ENCODE assay signal across 20 cellular contexts in genomic region chr14:105449276-105450122, GRCh38. TPM values are rescaled to one million over a fixed set of nuclear protein-coding genes. Genes with fewer than 3 reads are reported as not detected.
DNase-seq lines count a peak whose midpoint lies in the region; ATAC-seq, FAIRE-seq and TF ChIP-seq lines count a peak whose summit lies in the region.
"Had no signal": no experiment of that assay in that cellular context is flagged by ENCODE, and none has a peak within 500 bp of the region (broad histone marks: within the 10 kb centered on the region; RNA-seq: fewer than 3 reads in every experiment).

No MANE protein-coding gene starts in this region.

- no peaks in the 10 kb centered on the region for H3K27me3 ChIP-seq in BLaER1 treated with 17β-estradiol and CSF1 and Interleukin-3, amounts not matched to agents 10 nM and 100 nM
- no peaks in the 10 kb centered on the region for H3K27me3 ChIP-seq in WERI-Rb-1 (ENCODE audit: insufficient read depth, low read depth, severe bottlenecking)
- no peaks in the 10 kb centered on the region for H3K27me3 ChIP-seq in right atrium auricular region
- no peaks in the 10 kb centered on the region for H3K27me3 ChIP-seq in small intestine (ENCODE audit: control insufficient read depth in 2 of 2, insufficient read depth in 2 of 2, low read length in 2 of 2)

- no peak for DNase-seq in WERI-Rb-1
- no peak for DNase-seq in right atrium auricular region (ENCODE audit: low spot score)
- no peak for DNase-seq in LoVo (ENCODE audit: low spot score)
- no peak for DNase-seq in small intestine
- DNase-seq: DMS 273 treated with DMSO at 0.1 percent for 48 hours, NCI-H1105 treated with DMSO at 0.1 percent for 48 hours, NCI-H2029 treated with DMSO at 0.1 percent for 48 hours, NCI-H524 treated with DMSO at 0.1 percent for 48 hours had no signal

- peaks cover 50 to 82% (median 64%) of the 10 kb centered on the region in 11 experiments for H3K36me3 ChIP-seq in BLaER1 treated with 17β-estradiol and CSF1 and Interleukin-3, amounts not matched to agents 10 nM and 100 nM
- peaks cover 48% of the 10 kb centered on the region for H3K36me3 ChIP-seq in WERI-Rb-1
- peaks cover 19% of the 10 kb centered on the region for H3K36me3 ChIP-seq in right atrium auricular region
- H3K36me3 ChIP-seq in small intestine (ENCODE audit: control insufficient read depth in 2 of 2, insufficient read depth in 2 of 2, low read length in 2 of 2), result peaks cover 0 to 2% of the 10 kb centered on the region in 2 donors

- H3K4me1 ChIP-seq in BLaER1 treated with 17β-estradiol and CSF1 and Interleukin-3, amounts not matched to agents 10 nM and 100 nM, result peaks cover 9 to 65% (median 43%) of the 10 kb centered on the region in 10 experiments; a peak in 19 of 20 replicates
- H3K4me1 ChIP-seq in right atrium auricular region, result peaks cover 0 to 33% of the 10 kb centered on the region in 2 donors
- no peaks in the 10 kb centered on the region for H3K4me1 ChIP-seq in small intestine (ENCODE audit: control insufficient read depth in 2 of 2, insufficient read depth in 1 of 2, low read depth in 1 of 2, low read length in 1 of 2)
- H3K4me1 ChIP-seq: Caco-2 had no signal

- no peak for FAIRE-seq in small intestine (lab: Jason Lieb, UNC)
- FAIRE-seq: A549, GM12878 had no signal

- peaks cover 53 to 100% (median 94%) of the 10 kb centered on the region in 11 experiments; a peak in 21 of 22 replicates for H4K20me1 ChIP-seq in BLaER1 treated with 17β-estradiol and CSF1 and Interleukin-3, amounts not matched to agents 10 nM and 100 nM

- no peaks in the 10 kb centered on the region for H3K27me3 Mint-ChIP-seq in stimulated activated memory B cell treated with anti-CD40 and anti-IgM and Interleukin-4, amounts not matched to agents 10 μg/mL and 1 μg/mL and 100 μg/mL, for 72 hours
- H3K27me3 Mint-ChIP-seq: CD4-positive, alpha-beta memory T cell had no signal

- peaks cover 29% of the 10 kb centered on the region for H3K36me3 Mint-ChIP-seq in stimulated activated memory B cell treated with anti-CD40 and anti-IgM and Interleukin-4, amounts not matched to agents 10 μg/mL and 1 μg/mL and 100 μg/mL, for 72 hours

- TF ChIP-seq CTCF in WERI-Rb-1 (IDR thresholded peaks at IDR 0.05; ENCODE audit: low read depth, low read length) (no peak), right atrium auricular region (IDR thresholded peaks at IDR 0.05) (no peak)

- no peaks in the 10 kb centered on the region for H3K9me3 Mint-ChIP-seq in stimulated activated memory B cell treated with anti-CD40 and anti-IgM and Interleukin-4, amounts not matched to agents 10 μg/mL and 1 μg/mL and 100 μg/mL, for 72 hours
- H3K9me3 Mint-ChIP-seq: GM23338 had no signal

- H3K9ac ChIP-seq in BLaER1 treated with 17β-estradiol and CSF1 and Interleukin-3, amounts not matched to agents 10 nM and 100 nM, result peak overlapping the region in 6 of 11 experiments; percentile 5 to 57 (median 34); a peak in 6 of 22 replicates

- peak overlapping the region in 3 of 11 experiments; percentile 10 to 88 (median 23); a peak in 1 of 22 replicates for H3K4me2 ChIP-seq in BLaER1 treated with 17β-estradiol and CSF1 and Interleukin-3, amounts not matched to agents 10 nM and 100 nM
- H3K4me2 ChIP-seq: A549, GM23338 had no signal

- H3K9me3 ChIP-seq in BLaER1 treated with 17β-estradiol and CSF1 and Interleukin-3, amounts not matched to agents 10 nM and 100 nM (replicated peaks in 1 of 11), result no peaks in the 10 kb centered on the region
- H3K9me3 ChIP-seq in WERI-Rb-1 (ENCODE audit: severe bottlenecking) (no peaks in the 10 kb centered on the region), right atrium auricular region (no peaks in the 10 kb centered on the region), small intestine (ENCODE audit: control insufficient read depth, low read depth) (no peaks in the 10 kb centered on the region)
- H3K9me3 ChIP-seq: A549, Caco-2 had no signal

- WGBS in small intestine, 3 donors, result 92 to 96% (median 92%) methylated on average over 42 to 47 of the region's 47 CpGs

- no peak overlapping the region for H3K4me3 ChIP-seq in BLaER1 treated with 17β-estradiol and CSF1 and Interleukin-3, amounts not matched to agents 10 nM and 100 nM
- H3K4me3 ChIP-seq in WERI-Rb-1 (ENCODE audit: low read depth, low read length), result no peak overlapping the region
- no peak overlapping the region for H3K4me3 ChIP-seq in right atrium auricular region
- H3K4me3 ChIP-seq in small intestine (ENCODE audit: low read depth in 1 of 2, low read length in 2 of 2), result no peak overlapping the region
- H3K4me3 ChIP-seq: A549, GM12878, GM23338 had no signal

- peak; percentile 5 for ATAC-seq in stimulated activated memory B cell treated with anti-CD40 and anti-IgM and Interleukin-4, amounts not matched to agents 10 μg/mL and 1 μg/mL and 100 μg/mL, for 72 hours
- no peak for ATAC-seq in HG03159 (IDR thresholded peaks at IDR 0.05; ENCODE audit: unreplicated experiment)

- peak overlapping the region in 2 of 11 experiments; percentile 8 to 9; a peak in 1 of 22 replicates for H3K27ac ChIP-seq in BLaER1 treated with 17β-estradiol and CSF1 and Interleukin-3, amounts not matched to agents 10 nM and 100 nM
- H3K27ac ChIP-seq in WERI-Rb-1 (0 out of 2 replicates have a peak overlapping the region, but pooled peaks have one; percentile 1), right atrium auricular region (peak overlapping the region; percentile 4 to 64), small intestine (ENCODE audit: low read depth in 1 of 2, low read length in 1 of 2) (no peak overlapping the region)

- H3K27ac Mint-ChIP-seq in stimulated activated memory B cell treated with anti-CD40 and anti-IgM and Interleukin-4, amounts not matched to agents 10 μg/mL and 1 μg/mL and 100 μg/mL, for 72 hours, result no peak overlapping the region
- H3K27ac Mint-ChIP-seq: GM23338 had no signal

- H3K4me1 Mint-ChIP-seq in stimulated activated memory B cell treated with anti-CD40 and anti-IgM and Interleukin-4, amounts not matched to agents 10 μg/mL and 1 μg/mL and 100 μg/mL, for 72 hours, result peaks cover 16% of the 10 kb centered on the region
- H3K4me1 Mint-ChIP-seq: CD4-positive, alpha-beta memory T cell had no signal

- no peak overlapping the region for H3K4me3 Mint-ChIP-seq in stimulated activated memory B cell treated with anti-CD40 and anti-IgM and Interleukin-4, amounts not matched to agents 10 μg/mL and 1 μg/mL and 100 μg/mL, for 72 hours
- H3K4me3 Mint-ChIP-seq: CD4-positive, alpha-beta memory T cell; GM23338 had no signal

RNA-seq across cellular contexts. Expression of gene CRIP2, which starts 25.1 kb away (rescaled TPM):
- total RNA-seq in right atrium auricular region, result 1,000 to 10,000 TPM in 1 of 2 donors, 100 to 1,000 TPM in 1; 831 to 1,272 TPM
- 100 to 1,000 TPM in 1 of 3 donors, 10 to 100 TPM in 1, 1 to 10 TPM in 1; 8.9 to 137 (median 45.1) TPM for polyA plus RNA-seq in small intestine

RNA-seq across cellular contexts. Expression of gene MTA1, which starts 29.9 kb away (rescaled TPM):
- 10 to 100 TPM; 51.9 to 61.7 TPM for total RNA-seq in right atrium auricular region
- polyA plus RNA-seq in small intestine, result 10 to 100 TPM; 28.4 to 54.9 (median 49.0) TPM

RNA-seq across cellular contexts. Expression of gene CRIP1, which starts 37.2 kb away (rescaled TPM):
- total RNA-seq in right atrium auricular region, result 10 to 100 TPM; 42.9 to 79.2 TPM
- 1,000 to 10,000 TPM in 1 of 3 donors, 100 to 1,000 TPM in 2; 150 to 3,839 (median 623) TPM for polyA plus RNA-seq in small intestine
- total RNA-seq: IMR-90, M059J, SK-MEL-5 had no signal

RNA-seq across cellular contexts. Expression of gene TEDC1, which starts 41.5 kb away (rescaled TPM):
- total RNA-seq in right atrium auricular region, result 1 to 10 TPM; 3.5 to 3.9 TPM
- polyA plus RNA-seq in small intestine, result 10 to 100 TPM; 23.8 to 28.0 (median 23.9) TPM

RNA-seq across cellular contexts. Expression of gene TEX22, which starts 51.2 kb away (rescaled TPM):
- under 1 TPM in 1 of 2 donors, not detected in 1; 0.16 TPM for total RNA-seq in right atrium auricular region
- polyA plus RNA-seq in small intestine, result under 1 TPM in 1 of 3 donors, not detected in 2; 0.22 TPM
- total RNA-seq: HT1080, M059J had no signal
- polyA plus RNA-seq: CD4-positive, alpha-beta memory T cell had no signal

Comparison
In these comparisons a context has a peak if more than half of its experiments do, and no peak if none do; other contexts are left out.
1. H3K27ac ChIP-seq: peak in WERI-Rb-1 (single experiment) and right atrium auricular region (2 of 2); none in small intestine (0 of 2).